Comparison of ENCODE assay signal across 30 cellular contexts in the genomic region with DNA sequence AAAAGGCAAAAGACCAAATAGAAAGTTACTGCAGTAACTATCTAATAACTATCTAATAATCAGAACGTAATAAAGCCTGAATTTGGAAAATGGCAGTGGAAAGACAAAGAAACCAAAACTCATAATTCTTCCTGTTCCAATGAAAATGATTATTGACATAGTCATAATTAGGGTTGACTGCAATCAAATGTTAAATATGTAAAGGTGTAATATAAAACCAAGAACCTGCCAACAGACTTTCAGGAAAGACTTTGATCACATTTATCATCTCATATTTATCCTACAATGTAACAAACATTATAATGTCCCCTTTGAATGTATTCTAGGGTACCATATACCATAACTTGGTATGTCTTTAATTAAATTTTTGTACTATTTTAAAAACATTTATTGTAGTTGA.
"Had no signal": no experiment of that assay in that cellular context is flagged by ENCODE, and none has a peak within 500 bp of the region (broad histone marks: within the 10 kb centered on the region; RNA-seq: fewer than 3 reads in every experiment).

No MANE protein-coding gene starts in this region.

- H3K36me3 ChIP-seq: lower lobe of right lung, neutrophil had no signal

- H3K27ac ChIP-seq: coronary artery, esophagus squamous epithelium, heart right ventricle, lower lobe of right lung, neutrophil, parathyroid adenoma, right atrium auricular region, sigmoid colon, testis, tibial artery had no signal

- H3K27ac Mint-ChIP-seq: immature natural killer cell; naive B cell; natural killer cell treated with Interleukin-12 subunit alpha and Interleukin-12 subunit beta and Interleukin-15 and Interleukin-18, amount 100 ng/mL, for 72 hours; progenitor cell of endocrine pancreas; stimulated activated memory B cell treated with anti-CD40 and anti-IgM and Interleukin-4, amounts not matched to agents 10 μg/mL and 1 μg/mL and 100 μg/mL, for 72 hours; type B pancreatic cell had no signal

- H3K36me3 Mint-ChIP-seq: natural killer cell treated with Interleukin-12 subunit alpha and Interleukin-12 subunit beta and Interleukin-15 and Interleukin-18, amount 100 ng/mL, for 72 hours had no signal

- H3K27me3 Mint-ChIP-seq: naive B cell; natural killer cell treated with Interleukin-12 subunit alpha and Interleukin-12 subunit beta and Interleukin-15 and Interleukin-18, amount 100 ng/mL, for 72 hours; progenitor cell of endocrine pancreas; stimulated activated memory B cell treated with anti-CD40 and anti-IgM and Interleukin-4, amounts not matched to agents 10 μg/mL and 1 μg/mL and 100 μg/mL, for 72 hours; type B pancreatic cell had no signal

- DNase-seq: dermis blood vessel endothelial cell; effector memory CD4-positive, alpha-beta T cell; erythroblast; esophagus squamous epithelium; foreskin melanocyte; glutamatergic neuron; heart right ventricle; hypothalamus; immature natural killer cell; islet precursor cell; kidney glomerular epithelial cell; left ventricle myocardium superior; lower lobe of right lung; naive B cell; sigmoid colon; stimulated activated CD4-positive, alpha-beta T cell treated with anti-CD3 and anti-CD28 coated beads, Interleukin-2, amount 100 ng/mL, for 24 hours; stimulated activated CD4-positive, alpha-beta T cell treated with anti-CD3 and anti-CD28 coated beads, Interleukin-4, amount 100 ng/mL, for 4 hours; stimulated activated naive CD8-positive, alpha-beta T cell treated with anti-CD3 and anti-CD28 coated beads, Interleukin-15, Interleukin-2, amounts not matched to agents 100 U/mL and 50 U/mL, for 24 hours; substantia nigra; testis; tibial artery had no signal

- ATAC-seq: heart right ventricle; left ventricle myocardium superior; lower lobe of right lung; natural killer cell treated with Interleukin-12 subunit alpha and Interleukin-12 subunit beta and Interleukin-15 and Interleukin-18, amount 100 ng/mL, for 72 hours; stimulated activated memory B cell treated with anti-CD40 and anti-IgM and Interleukin-4, amounts not matched to agents 10 μg/mL and 1 μg/mL and 100 μg/mL, for 72 hours; stimulated activated naive CD8-positive, alpha-beta T cell treated with anti-CD3 and anti-CD28 coated beads, Interleukin-15, Interleukin-2, amounts not matched to agents 100 U/mL and 50 U/mL, for 24 hours had no signal

- H3K27me3 ChIP-seq: esophagus squamous epithelium, heart right ventricle, neutrophil, right atrium auricular region, sigmoid colon, testis, tibial artery had no signal

- H3K9me3 ChIP-seq: esophagus squamous epithelium, heart right ventricle, lower lobe of right lung, neutrophil, right atrium auricular region, sigmoid colon, testis, tibial artery had no signal

- H3K4me3 Mint-ChIP-seq: immature natural killer cell; naive B cell; natural killer cell treated with Interleukin-12 subunit alpha and Interleukin-12 subunit beta and Interleukin-15 and Interleukin-18, amount 100 ng/mL, for 72 hours; neural crest cell; stimulated activated memory B cell treated with anti-CD40 and anti-IgM and Interleukin-4, amounts not matched to agents 10 μg/mL and 1 μg/mL and 100 μg/mL, for 72 hours; type B pancreatic cell had no signal

- H3K9me3 Mint-ChIP-seq: immature natural killer cell; natural killer cell treated with Interleukin-12 subunit alpha and Interleukin-12 subunit beta and Interleukin-15 and Interleukin-18, amount 100 ng/mL, for 72 hours; neural crest cell; stimulated activated memory B cell treated with anti-CD40 and anti-IgM and Interleukin-4, amounts not matched to agents 10 μg/mL and 1 μg/mL and 100 μg/mL, for 72 hours had no signal

- H3K4me3 ChIP-seq: coronary artery, esophagus squamous epithelium, heart right ventricle, lower lobe of right lung, right atrium auricular region, sigmoid colon, testis, tibial artery had no signal

- H3K9ac ChIP-seq: parathyroid adenoma had no signal
